Comparison of ENCODE assay signal across 20 cellular contexts in the genomic region with DNA sequence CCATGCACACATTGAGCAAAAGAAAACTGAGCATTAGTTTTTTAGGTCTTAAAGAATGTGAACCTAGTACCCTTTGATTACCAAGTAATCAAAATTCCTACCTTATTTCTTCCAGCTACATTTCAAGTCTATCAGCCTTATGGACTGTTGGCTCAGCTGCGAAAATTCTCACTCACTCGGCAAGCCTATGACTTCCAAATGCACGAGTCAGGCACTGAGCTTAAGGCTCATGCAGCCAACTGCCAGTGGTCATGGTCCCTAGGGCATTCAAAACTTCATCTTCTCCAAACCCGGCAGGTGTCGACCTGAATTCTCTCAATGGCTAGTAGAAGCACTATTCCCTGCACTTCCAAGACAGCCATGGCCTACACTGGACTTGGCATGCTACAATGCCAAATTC. TPM values are rescaled to one million over a fixed set of nuclear protein-coding genes. Genes with fewer than 3 reads are reported as not detected.
A peak's percentile ranks its signal among the peaks of the same experiment; 100 is the strongest.
DNase-seq lines count a peak whose midpoint lies in the region; ATAC-seq, FAIRE-seq and TF ChIP-seq lines count a peak whose summit lies in the region.
"Had no signal": no experiment of that assay in that cellular context is flagged by ENCODE, and none has a peak within 500 bp of the region (broad histone marks: within the 10 kb centered on the region; RNA-seq: fewer than 3 reads in every experiment).

No MANE protein-coding gene starts in this region.

- POLR2A ChIA-PET in activated CD4-positive, alpha-beta memory T cell treated with anti-CD3 and anti-CD28 coated beads for 36 hours (lab: Charles Lee), result interaction anchor here (0.5 to 1.3 kb wide), 2 partner anchors 9 to 1066 kb away, joined by 4 to 5 read pairs; no protein-coding TSS in a partner anchor

- CTCF ChIA-PET in activated CD4-positive, alpha-beta memory T cell treated with anti-CD3 and anti-CD28 coated beads for 36 hours (lab: Charles Lee), result interaction anchor here (1.2 to 1.5 kb wide), 2 partner anchors 9 to 24 kb away, joined by 3 to 6 read pairs; no protein-coding TSS in a partner anchor

- intact Hi-C loops in activated CD4-positive, alpha-beta memory T cell treated with anti-CD3 and anti-CD28 coated beads for 36 hours (cut with micrococcal nuclease), result no loop called here

- H3K9me3 ChIP-seq in astrocyte (ENCODE audit: insufficient read depth, low read depth, low read length), result no peaks in the 10 kb centered on the region
- H3K9me3 ChIP-seq: BLaER1, MG63, SK-N-SH had no signal

- no peak overlapping the region for H3K4me3 Mint-ChIP-seq in astrocyte (ENCODE audit: unreplicated experiment)
- no peak overlapping the region for H3K4me3 Mint-ChIP-seq in stimulated activated naive B cell treated with anti-CD40 and anti-IgM and Interleukin-4, amounts not matched to agents 10 μg/mL and 1 μg/mL and 100 μg/mL, for 72 hours
- no peak overlapping the region for H3K4me3 Mint-ChIP-seq in activated CD4-positive, alpha-beta memory T cell treated with anti-CD3 and anti-CD28 coated beads for 36 hours
- H3K4me3 Mint-ChIP-seq: CD8-positive, alpha-beta T cell had no signal

- H3K27me3 ChIP-seq in astrocyte (ENCODE audit: insufficient read depth, low read length), result peaks cover 50% of the 10 kb centered on the region
- H3K27me3 ChIP-seq: BLaER1, MG63 had no signal

- H3K4me1 Mint-ChIP-seq in astrocyte (ENCODE audit: low read depth, unreplicated experiment), result peaks cover 7% of the 10 kb centered on the region
- peaks cover 37 to 55% of the 10 kb centered on the region in 2 donors for H3K4me1 Mint-ChIP-seq in stimulated activated naive B cell treated with anti-CD40 and anti-IgM and Interleukin-4, amounts not matched to agents 10 μg/mL and 1 μg/mL and 100 μg/mL, for 72 hours
- H3K4me1 Mint-ChIP-seq in activated CD4-positive, alpha-beta memory T cell treated with anti-CD3 and anti-CD28 coated beads for 36 hours (ENCODE audit: low read depth), result peaks cover 20% of the 10 kb centered on the region

- no peak for ATAC-seq in stimulated activated naive B cell treated with anti-CD40 and anti-IgM and Interleukin-4, amounts not matched to agents 10 μg/mL and 1 μg/mL and 100 μg/mL, for 72 hours (replicated peaks)
- ATAC-seq in GM21423 (IDR thresholded peaks at IDR 0.05; ENCODE audit: unreplicated experiment), result no peak
- ATAC-seq: CD8-positive, alpha-beta T cell had no signal

- H3K4me1 ChIP-seq in astrocyte (ENCODE audit: insufficient read depth, low read length), result peaks cover 7% of the 10 kb centered on the region

- peak; percentile 80 for FAIRE-seq in astrocyte (lab: Jason Lieb, UNC)
- FAIRE-seq: RCC 7860 had no signal

- DNase-seq in EL (peak; percentile 20), astrocyte (ENCODE audit: low read depth) (no peak), myocyte (ENCODE audit: low read depth) (peak; percentile 65), NCI-H187 treated with DMSO at 0.1 percent for 48 hours (lab: John Stamatoyannopoulos, UW) (no peak)
- DNase-seq in stimulated activated naive B cell treated with anti-CD40 and anti-IgM and Interleukin-4, amounts not matched to agents 10 μg/mL and 1 μg/mL and 100 μg/mL, for 72 hours, result no peak
- DNase-seq in activated CD4-positive, alpha-beta memory T cell treated with anti-CD3 and anti-CD28 coated beads for 36 hours, result no peak
- DNase-seq: CD8-positive, alpha-beta T cell; H7; MG63; NCI-H1092 treated with DMSO at 0.1 percent for 48 hours; NCI-H1694; NCI-H2171; NCI-H446; NCI-H69; Right ventricle myocardium superior; SK-N-SH had no signal

- no peaks in the 10 kb centered on the region for H3K36me3 ChIP-seq in astrocyte (ENCODE audit: insufficient read depth, low read length)
- H3K36me3 ChIP-seq: BLaER1, MG63 had no signal

- no peak overlapping the region for H3K9ac ChIP-seq in astrocyte (ENCODE audit: low read length)
- H3K9ac ChIP-seq: BLaER1, SK-N-SH had no signal

- no peaks in the 10 kb centered on the region for H3K79me2 ChIP-seq in astrocyte (ENCODE audit: insufficient read depth, low read length)

- H3K36me3 Mint-ChIP-seq in astrocyte (ENCODE audit: low read depth, unreplicated experiment), result peaks cover 6% of the 10 kb centered on the region
- H3K36me3 Mint-ChIP-seq in stimulated activated naive B cell treated with anti-CD40 and anti-IgM and Interleukin-4, amounts not matched to agents 10 μg/mL and 1 μg/mL and 100 μg/mL, for 72 hours, result peaks cover 63 to 81% of the 10 kb centered on the region in 2 donors
- no peaks in the 10 kb centered on the region for H3K36me3 Mint-ChIP-seq in activated CD4-positive, alpha-beta memory T cell treated with anti-CD3 and anti-CD28 coated beads for 36 hours
- H3K36me3 Mint-ChIP-seq: CD8-positive, alpha-beta T cell had no signal

- H3K27me3 Mint-ChIP-seq in astrocyte (ENCODE audit: low read depth, unreplicated experiment), result peaks cover 6% of the 10 kb centered on the region
- no peaks in the 10 kb centered on the region for H3K27me3 Mint-ChIP-seq in stimulated activated naive B cell treated with anti-CD40 and anti-IgM and Interleukin-4, amounts not matched to agents 10 μg/mL and 1 μg/mL and 100 μg/mL, for 72 hours
- peaks cover 9% of the 10 kb centered on the region for H3K27me3 Mint-ChIP-seq in activated CD4-positive, alpha-beta memory T cell treated with anti-CD3 and anti-CD28 coated beads for 36 hours

- H4K20me1 ChIP-seq in astrocyte (ENCODE audit: insufficient read depth, low read length), result no peaks in the 10 kb centered on the region
- H4K20me1 ChIP-seq: BLaER1 had no signal

- peaks cover 3% of the 10 kb centered on the region for H3K9me3 Mint-ChIP-seq in astrocyte (ENCODE audit: unreplicated experiment)
- peaks cover 0 to 3% of the 10 kb centered on the region in 2 donors for H3K9me3 Mint-ChIP-seq in stimulated activated naive B cell treated with anti-CD40 and anti-IgM and Interleukin-4, amounts not matched to agents 10 μg/mL and 1 μg/mL and 100 μg/mL, for 72 hours
- no peaks in the 10 kb centered on the region for H3K9me3 Mint-ChIP-seq in activated CD4-positive, alpha-beta memory T cell treated with anti-CD3 and anti-CD28 coated beads for 36 hours
- H3K9me3 Mint-ChIP-seq: CD8-positive, alpha-beta T cell had no signal

- no peak overlapping the region for H3K27ac ChIP-seq in astrocyte (ENCODE audit: low read depth, low read length)
- H3K27ac ChIP-seq: BLaER1 had no signal

- no peak overlapping the region for H3K27ac Mint-ChIP-seq in astrocyte (ENCODE audit: unreplicated experiment)
- H3K27ac Mint-ChIP-seq in stimulated activated naive B cell treated with anti-CD40 and anti-IgM and Interleukin-4, amounts not matched to agents 10 μg/mL and 1 μg/mL and 100 μg/mL, for 72 hours, result peak overlapping the region; percentile 68
- no peak overlapping the region for H3K27ac Mint-ChIP-seq in activated CD4-positive, alpha-beta memory T cell treated with anti-CD3 and anti-CD28 coated beads for 36 hours
- H3K27ac Mint-ChIP-seq: CD8-positive, alpha-beta T cell had no signal

- no peak overlapping the region for H2AFZ ChIP-seq in astrocyte (ENCODE audit: low read depth, low read length)

- H3K4me2 ChIP-seq in astrocyte (ENCODE audit: low read length), result no peak overlapping the region
- H3K4me2 ChIP-seq: BLaER1, SK-N-SH had no signal

- H3K4me3 ChIP-seq in astrocyte (ENCODE audit: insufficient read depth, low read depth, low read length), result no peak overlapping the region
- H3K4me3 ChIP-seq: BLaER1, MG63 had no signal

- no peak for TF ChIP-seq CTCF in astrocyte (IDR thresholded peaks at IDR 0.05; ENCODE audit: insufficient read depth, low read depth, low read length)

RNA-seq across cellular contexts. Expression of gene RUBCNL, which starts 41.2 kb away (rescaled TPM):
- total RNA-seq in astrocyte, result 1.3 and 1.5 TPM in 2 replicates
- 0.26 and 1.9 TPM in 2 replicates for total RNA-seq in myocyte
- polyA plus RNA-seq in myocyte (2012), result 0.61 TPM
- total RNA-seq in activated CD4-positive, alpha-beta memory T cell treated with anti-CD3 and anti-CD28 coated beads for 36 hours, result under 1 TPM; 0.73 to 0.74 TPM
- polyA plus RNA-seq: AG04450 had no signal

Comparison
In these comparisons a context has a peak if more than half of its experiments do, and no peak if none do; other contexts are left out.
1. DNase-seq: peak in EL (single experiment) and myocyte (single experiment); none in astrocyte (single experiment), stimulated activated naive B cell treated with anti-CD40 and anti-IgM and Interleukin-4, amounts not matched to agents 10 μg/mL and 1 μg/mL and 100 μg/mL, for 72 hours (single experiment), activated CD4-positive, alpha-beta memory T cell treated with anti-CD3 and anti-CD28 coated beads for 36 hours (single experiment) and NCI-H187 treated with DMSO at 0.1 percent for 48 hours (single experiment).